In genomic region chr10:71780722-71781121, GRCh38 we compare ENCODE assay signal across 1 cellular context.
TF ChIP-seq lines count a peak whose summit lies in the region.

No MANE protein-coding gene starts in this region.

TF ChIP-seq in K562, 482 proteins besides CTCF, POLR2A, EP300 and RAD21:
- TF ChIP-seq SMC3 (conservative IDR thresholded peaks at IDR 0.05; ENCODE audit: insufficient read depth, low read depth, low read length) (0 out of 2 replicates have a peak, but pooled peaks have one; percentile 32), CTBP1 (IDR thresholded peaks at IDR 0.05; ENCODE audit: borderline replicate concordance) (peak; percentile 37; the same call in 1 of the 2 replicates), DEAF1 (CRISPR knock-in tag; IDR thresholded peaks at IDR 0.05) (peak; percentile 65), EHMT2 (IDR thresholded peaks at IDR 0.05) (0 out of 2 replicates have a peak, but pooled peaks have one; percentile 44), CC2D1A (IDR thresholded peaks at IDR 0.05) (peak; percentile 66; the same call in 1 of the 2 replicates), HDGF (IDR thresholded peaks at IDR 0.05) (0 out of 2 replicates have a peak, but pooled peaks have one; percentile 29), ATF1 (CRISPR knock-in tag; IDR thresholded peaks at IDR 0.05) (no peak), ATF1 (tag; IDR thresholded peaks at IDR 0.05) (no peak), STAG1 (CRISPR knock-in tag; IDR thresholded peaks at IDR 0.05; ENCODE audit: borderline replicate concordance) (peak; percentile 41; the same call in 1 of the 2 replicates), ZNF146 (CRISPR knock-in tag; IDR thresholded peaks at IDR 0.05; ENCODE audit: unreplicated experiment) (no peak), ARID2 (IDR thresholded peaks at IDR 0.05) (peak; percentile 67; the same call in 1 of the 2 replicates)
